1 cellular context compared by ENCODE assay signal in genomic region chr5:139982157-139982974, GRCh38.
A peak's percentile ranks its signal among the peaks of the same experiment; 100 is the strongest.
TF ChIP-seq lines count a peak whose summit lies in the region.

No MANE protein-coding gene starts in this region.

TF ChIP-seq in K562, 482 proteins besides CTCF, POLR2A, EP300 and RAD21 (continued from another document):
- TF ChIP-seq GTF2B (IDR thresholded peaks at IDR 0.05; ENCODE audit: extremely low read depth, insufficient read length) (no peak), TFE3 (CRISPR knock-in tag; IDR thresholded peaks at IDR 0.05) (peak; percentile 95), RCOR1 (IDR thresholded peaks at IDR 0.05; ENCODE audit: borderline replicate concordance in 1 of 2, low read depth in 2 of 2, low read length in 2 of 2) (peak in 1 of 2 experiments; percentile 55; a peak in 2 of 4 replicates), NFIC (IDR thresholded peaks at IDR 0.05) (peak; percentile 88)
